Comparison of ENCODE assay signal across 27 cellular contexts in the genomic region with DNA sequence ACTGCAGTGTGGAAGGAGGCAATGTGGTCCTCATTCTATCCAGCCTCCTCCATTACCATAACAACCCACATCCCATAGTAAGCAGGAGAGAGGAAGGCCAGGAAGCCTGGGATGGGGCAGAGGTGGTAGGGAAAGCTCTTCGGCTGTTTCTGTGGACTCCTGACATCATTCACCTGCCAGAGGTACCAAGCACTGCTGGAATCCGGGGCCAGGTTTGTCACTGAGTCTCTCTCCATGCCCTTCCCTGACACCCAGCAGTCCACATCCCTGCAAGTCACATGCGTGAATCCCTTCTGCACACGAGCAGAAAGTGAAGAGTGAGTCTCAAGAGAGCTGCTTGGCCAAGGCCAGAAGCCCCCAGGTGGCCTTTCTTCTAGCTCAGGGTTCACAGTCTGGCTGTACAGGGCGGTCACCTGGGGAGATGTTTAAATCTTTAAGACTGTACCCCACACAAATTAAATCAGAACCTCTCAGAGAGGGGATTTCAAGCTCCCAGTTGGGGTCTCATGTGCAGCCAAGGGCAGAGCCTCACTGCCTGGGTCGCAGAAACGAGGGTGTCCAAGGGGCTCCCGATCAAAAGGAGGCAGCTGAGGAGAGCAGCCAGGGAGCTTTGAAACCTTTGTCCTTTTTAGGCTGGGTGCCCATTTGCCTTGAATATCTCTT.
"Had no signal": no experiment of that assay in that cellular context is flagged by ENCODE, and none has a peak within 500 bp of the region (broad histone marks: within the 10 kb centered on the region; RNA-seq: fewer than 3 reads in every experiment).

No MANE protein-coding gene starts in this region.

- H3K36me3 ChIP-seq: SJCRH30 had no signal

- DNase-seq: activated CD4-positive, alpha-beta memory T cell treated with anti-CD3 and anti-CD28 coated beads for 36 hours; activated CD4-positive, alpha-beta T cell treated with anti-CD3 and anti-CD28 coated beads for 4 hours; activated CD4-positive, alpha-beta T cell treated with anti-CD3 and anti-CD28 coated beads, Interleukin-2, amount 50 U/mL, for 1 hour; activated CD8-positive, alpha-beta memory T cell treated with anti-CD3 and anti-CD28 coated beads, Interleukin-2, amount 50 U/mL, for 4 hours; activated gamma-delta T cell treated with Interleukin-2 at 50 U/mL for 16 hours; activated naive CD4-positive, alpha-beta T cell treated with anti-CD3 and anti-CD28 coated beads for 36 hours; activated naive CD8-positive, alpha-beta T cell treated with anti-CD3 and anti-CD28 coated beads, Interleukin-2, amount 50 U/mL, for 24 hours; activated T-cell treated with anti-CD3 and anti-CD28 coated beads for 4 hours; activated T-cell treated with anti-CD3 and anti-CD28 coated beads, Interleukin-2, amount 50 U/mL, for 4 hours; anterior cingulate cortex; caudate nucleus; NCI-H1048; NCI-H1105 treated with DMSO at 0.1 percent for 48 hours; NCI-H1436; NCI-H1694; NCI-H2029; NCI-H345; NCI-H524 treated with DMSO at 0.1 percent for 48 hours; SHP77; SJCRH30 had no signal

- H3K27ac Mint-ChIP-seq: activated CD4-positive, alpha-beta memory T cell treated with anti-CD3 and anti-CD28 coated beads for 36 hours; activated naive CD4-positive, alpha-beta T cell treated with anti-CD3 and anti-CD28 coated beads for 36 hours; activated naive CD4-positive, alpha-beta T cell treated with anti-CD3 and anti-CD28 coated beads, Interleukin-2, amount 50 U/mL, for 72 hours; activated naive CD8-positive, alpha-beta T cell treated with anti-CD3 and anti-CD28 coated beads, Interleukin-2, amount 50 U/mL, for 24 hours; activated T-helper 1 cell treated with anti-CD3 and anti-CD28 coated beads, Interleukin-12 subunit alpha, Interleukin-12 subunit beta, Interleukin-2, Interleukin-4 antibody, amounts not matched to agents 30 ng/mL and 10 ng/mL and 1 ng/mL, durations not matched to agents 14 hours and 24 hours and 36 hours; brain; T-helper 2 cell treated with Interferon-gamma antibody and Interleukin-4, amounts not matched to agents 5 μg/mL and 100 μg/mL, for 36 hours had no signal

- H3K27me3 ChIP-seq: SJCRH30 had no signal

- H3K27ac ChIP-seq: SJCRH30, SK-N-MC had no signal

- H3K9me3 ChIP-seq: SJCRH30 had no signal

- H3K4me3 Mint-ChIP-seq: activated CD4-positive, alpha-beta memory T cell treated with anti-CD3 and anti-CD28 coated beads for 36 hours; activated naive CD4-positive, alpha-beta T cell treated with anti-CD3 and anti-CD28 coated beads for 36 hours; activated naive CD8-positive, alpha-beta T cell treated with anti-CD3 and anti-CD28 coated beads, Interleukin-2, amount 50 U/mL, for 24 hours; activated T-cell treated with anti-CD3 and anti-CD28 coated beads, Interleukin-2, amount 50 U/mL, for 4 hours; activated T-helper 1 cell treated with anti-CD3 and anti-CD28 coated beads, Interleukin-12 subunit alpha, Interleukin-12 subunit beta, Interleukin-2, Interleukin-4 antibody, amounts not matched to agents 30 ng/mL and 10 ng/mL and 1 ng/mL, durations not matched to agents 14 hours and 24 hours and 36 hours; brain; T-helper 2 cell treated with Interferon-gamma antibody and Interleukin-4, amounts not matched to agents 5 μg/mL and 100 μg/mL, for 36 hours had no signal

- H3K36me3 Mint-ChIP-seq: activated CD4-positive, alpha-beta memory T cell treated with anti-CD3 and anti-CD28 coated beads for 36 hours; activated naive CD4-positive, alpha-beta T cell treated with anti-CD3 and anti-CD28 coated beads, Interleukin-2, amount 50 U/mL, for 72 hours had no signal

- H3K9me3 Mint-ChIP-seq: activated CD4-positive, alpha-beta memory T cell treated with anti-CD3 and anti-CD28 coated beads for 36 hours; activated naive CD4-positive, alpha-beta T cell treated with anti-CD3 and anti-CD28 coated beads for 36 hours; activated naive CD4-positive, alpha-beta T cell treated with anti-CD3 and anti-CD28 coated beads, Interleukin-2, amount 50 U/mL, for 72 hours; activated naive CD8-positive, alpha-beta T cell treated with anti-CD3 and anti-CD28 coated beads, Interleukin-2, amount 50 U/mL, for 24 hours; activated T-cell treated with anti-CD3 and anti-CD28 coated beads, Interleukin-2, amount 50 U/mL, for 4 hours; activated T-helper 1 cell treated with anti-CD3 and anti-CD28 coated beads, Interleukin-12 subunit alpha, Interleukin-12 subunit beta, Interleukin-2, Interleukin-4 antibody, amounts not matched to agents 30 ng/mL and 10 ng/mL and 1 ng/mL, durations not matched to agents 14 hours and 24 hours and 36 hours; brain; T-helper 2 cell treated with Interferon-gamma antibody and Interleukin-4, amounts not matched to agents 5 μg/mL and 100 μg/mL, for 36 hours had no signal

- ATAC-seq: activated CD4-positive, CD25-positive, alpha-beta regulatory T cell treated with anti-CD3 and anti-CD28 coated beads, Interleukin-2, amount 50 U/mL, for 24 hours; activated naive CD4-positive, alpha-beta T cell treated with anti-CD3 and anti-CD28 coated beads, Interleukin-2, amount 50 U/mL, for 72 hours; activated naive CD8-positive, alpha-beta T cell treated with anti-CD3 and anti-CD28 coated beads, Interleukin-2, amount 50 U/mL, for 24 hours; activated T-cell treated with anti-CD3 and anti-CD28 coated beads, Interleukin-2, amount 50 U/mL, for 4 hours; Panc1 had no signal

- H3K4me1 ChIP-seq: SJCRH30 had no signal

- H3K27me3 Mint-ChIP-seq: activated CD4-positive, alpha-beta memory T cell treated with anti-CD3 and anti-CD28 coated beads for 36 hours; activated naive CD8-positive, alpha-beta T cell treated with anti-CD3 and anti-CD28 coated beads, Interleukin-2, amount 50 U/mL, for 24 hours; brain had no signal

- H3K4me3 ChIP-seq: SJCRH30, SK-N-MC had no signal
